10 cellular contexts compared by ENCODE assay signal in the genomic region with DNA sequence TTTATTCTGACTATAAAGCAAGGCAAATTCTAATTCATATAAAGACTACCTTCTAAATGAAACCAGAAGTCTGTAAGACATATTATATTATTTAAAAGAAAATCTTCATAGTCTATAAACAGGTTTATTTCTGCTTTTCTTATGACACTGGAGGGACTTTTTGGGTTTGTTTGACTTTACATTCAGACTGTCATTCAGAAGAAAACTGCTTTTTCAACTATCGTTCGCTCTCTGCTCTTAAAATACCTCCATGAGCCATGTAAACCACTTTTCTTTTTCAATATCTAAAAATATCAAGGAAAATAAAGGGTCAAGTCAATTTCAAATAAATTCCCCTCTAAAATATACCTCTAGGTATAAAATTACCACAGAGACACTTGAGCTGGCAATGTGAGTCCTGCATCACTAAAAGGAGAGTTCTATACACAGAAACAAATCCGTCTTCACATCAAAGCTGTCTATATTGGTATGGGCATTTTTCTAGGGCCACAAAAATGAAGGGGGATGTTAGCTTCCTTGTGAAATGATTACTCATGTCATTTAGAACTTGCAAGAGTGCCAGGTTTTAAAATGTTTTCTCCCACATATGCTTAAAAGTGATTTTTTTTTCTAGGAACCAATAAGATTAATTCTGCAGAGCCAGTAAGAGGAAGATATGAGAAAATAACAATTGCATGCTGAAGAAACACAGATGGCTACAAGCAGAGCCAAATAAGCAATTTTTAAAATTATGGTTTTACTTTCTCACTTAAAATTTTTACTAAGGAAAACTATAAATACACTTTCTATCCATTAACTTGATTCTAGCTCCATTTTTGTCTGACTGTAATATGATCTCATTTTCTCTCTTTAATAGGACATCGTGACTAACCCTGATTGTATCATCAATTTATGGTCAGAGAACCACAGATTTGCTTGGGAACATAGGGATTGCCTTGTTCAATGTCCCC.
A peak's percentile ranks its signal among the peaks of the same experiment; 100 is the strongest.
DNase-seq lines count a peak whose midpoint lies in the region; ATAC-seq and TF ChIP-seq lines count a peak whose summit lies in the region.
"Had no signal": no experiment of that assay in that cellular context is flagged by ENCODE, and none has a peak within 500 bp of the region (broad histone marks: within the 10 kb centered on the region; RNA-seq: fewer than 3 reads in every experiment).

No MANE protein-coding gene starts in this region.

- H3K4me2 ChIP-seq in H9 (ENCODE audit: insufficient read depth, insufficient read length, low read length): no peak overlapping the region

- TF ChIP-seq CTCF in CD8-positive, alpha-beta T cell (IDR thresholded peaks at IDR 0.05): no peak
- TF ChIP-seq CTCF in choroid plexus epithelial cell (conservative IDR thresholded peaks at IDR 0.05; ENCODE audit: low read depth, low read length): no peak
- TF ChIP-seq CTCF in H9 (conservative IDR thresholded peaks at IDR 0.05): no peak

- H4K5ac ChIP-seq in H9 (ENCODE audit: insufficient read length, low read depth, low read length): no peak overlapping the region

- no peak overlapping the region for H3K4me3 Mint-ChIP-seq in CD8-positive, alpha-beta T cell
- no peak overlapping the region for H3K4me3 Mint-ChIP-seq in H9
- H3K4me3 Mint-ChIP-seq: activated naive CD8-positive, alpha-beta T cell treated with anti-CD3 and anti-CD28 coated beads, Interleukin-2, amount 10 ng/mL, durations not matched to agents 7 days and 5 days had no signal

- no peak overlapping the region for H4K91ac ChIP-seq in H9 (ENCODE audit: insufficient read length, low read depth, low read length)

- H3K27me3 ChIP-seq in CD8-positive, alpha-beta T cell (ENCODE audit: insufficient read depth, low read length): no peaks in the 10 kb centered on the region
- H3K27me3 ChIP-seq in H9 (ENCODE audit: insufficient read depth, low read length): no peaks in the 10 kb centered on the region

- WGBS in H9 (ENCODE audit: extremely low coverage, insufficient read length, low lambda C conversion rate): no CpG with 5 or more reads among the region's 4 CpGs

- H2BK5ac ChIP-seq in H9 (ENCODE audit: insufficient read length, low read length): no peak overlapping the region

- H2AK5ac ChIP-seq in H9 (ENCODE audit: insufficient read length, low read length): no peak overlapping the region

- no peak overlapping the region for H4K8ac ChIP-seq in H9 (replicated peaks; ENCODE audit: insufficient read length, low read depth, low read length)

- peaks cover 71% of the 10 kb centered on the region for H3K36me3 Mint-ChIP-seq in CD8-positive, alpha-beta T cell
- H3K36me3 Mint-ChIP-seq in H9 (ENCODE audit: insufficient read depth in 1 of 3, low read depth in 3 of 3): peaks cover 0 to 7% (median 0%) of the 10 kb centered on the region in 3 experiments; a peak in 3 of 7 replicates

- intact Hi-C loops in CD8-positive, alpha-beta T cell (cut with DNase I, micrococcal nuclease): loop anchor here in 1 of 2 experiments (5.0 kb wide), 2 partner anchors 32 to 57 kb away; no protein-coding TSS in a partner anchor

- no peak overlapping the region for H3T11ph ChIP-seq in H9 (ENCODE audit: low read length)

- peak; percentile 63 for ATAC-seq in CD8-positive, alpha-beta T cell
- ATAC-seq in GM19455 (IDR thresholded peaks at IDR 0.05; ENCODE audit: unreplicated experiment) (peak; percentile 73), HG03342 (IDR thresholded peaks at IDR 0.05; ENCODE audit: unreplicated experiment) (peak; percentile 79)

- no peak overlapping the region for H2BK15ac ChIP-seq in H9 (ENCODE audit: low read depth, low read length)

- no peak overlapping the region for H2BK12ac ChIP-seq in H9 (ENCODE audit: insufficient read length, low read depth, low read length)

- H3K27ac ChIP-seq in CD8-positive, alpha-beta T cell (ENCODE audit: low read depth, low read length): no peak overlapping the region
- H3K27ac ChIP-seq in H9 (ENCODE audit: insufficient read length, low read depth, low read length): no peak overlapping the region

- no peak for DNase-seq in CD8-positive, alpha-beta T cell
- DNase-seq in choroid plexus epithelial cell (ENCODE audit: low read depth) (peak; percentile 60), DMS114 treated with DMSO at 0.1 percent for 48 hours (lab: John Stamatoyannopoulos, UW; ENCODE audit: unreplicated experiment) (no peak), H9 (no peak), foreskin melanocyte (no peak), C1 segment of cervical spinal cord (lab: John Stamatoyannopoulos, UW) (no peak)
- DNase-seq: activated naive CD8-positive, alpha-beta T cell treated with anti-CD3 and anti-CD28 coated beads, Interleukin-2, amount 10 ng/mL, durations not matched to agents 7 days and 5 days; DMS 273 treated with DMSO at 0.1 percent for 48 hours had no signal

- POLR2A ChIA-PET in CD8-positive, alpha-beta T cell (lab: Charles Lee): no interaction called here

- no peak overlapping the region for H3K23ac ChIP-seq in H9 (ENCODE audit: insufficient read length, low read depth, low read length)

- H3K4ac ChIP-seq in H9 (ENCODE audit: low read depth, low read length): no peak overlapping the region

- no peaks in the 10 kb centered on the region for H3K27me3 Mint-ChIP-seq in CD8-positive, alpha-beta T cell (ENCODE audit: low read depth)
- no peaks in the 10 kb centered on the region for H3K27me3 Mint-ChIP-seq in H9 (ENCODE audit: low read depth)
- H3K27me3 Mint-ChIP-seq: activated naive CD8-positive, alpha-beta T cell treated with anti-CD3 and anti-CD28 coated beads, Interleukin-2, amount 10 ng/mL, durations not matched to agents 7 days and 5 days had no signal

- no peak overlapping the region for H3K56ac ChIP-seq in H9 (ENCODE audit: insufficient read length, low read depth, low read length)

- H3K9ac ChIP-seq in H9 (ENCODE audit: extremely low read depth, insufficient read length, low read length): no peak overlapping the region

- CTCF ChIA-PET in CD8-positive, alpha-beta T cell (lab: Charles Lee): interaction anchor here (1.2 kb wide), 1 partner anchor 12 kb away, joined by 3 read pairs; no protein-coding TSS in a partner anchor

- H3K23me2 ChIP-seq in H9 (ENCODE audit: insufficient read length, low read depth, low read length, poor library complexity, severe bottlenecking): no peaks in the 10 kb centered on the region

- no peak overlapping the region for H2BK120ac ChIP-seq in H9 (ENCODE audit: low read depth, low read length, poor library complexity, severe bottlenecking)

- no peak overlapping the region for H3K14ac ChIP-seq in H9 (ENCODE audit: insufficient read depth, low read length)

- no peak overlapping the region for H3K4me3 ChIP-seq in CD8-positive, alpha-beta T cell (ENCODE audit: low read depth, low read length)
- H3K4me3 ChIP-seq in choroid plexus epithelial cell (ENCODE audit: low read depth, low read length): no peak overlapping the region

- no peak overlapping the region for H2BK20ac ChIP-seq in H9 (ENCODE audit: low read depth, low read length, poor library complexity, severe bottlenecking)

- H3K9me3 Mint-ChIP-seq in CD8-positive, alpha-beta T cell: no peaks in the 10 kb centered on the region
- H3K9me3 Mint-ChIP-seq in H9: no peaks in the 10 kb centered on the region

- H3K27ac Mint-ChIP-seq in CD8-positive, alpha-beta T cell: peak overlapping the region; percentile 18
- H3K27ac Mint-ChIP-seq in H9: no peak overlapping the region
- H3K27ac Mint-ChIP-seq: activated naive CD8-positive, alpha-beta T cell treated with anti-CD3 and anti-CD28 coated beads, Interleukin-2, amount 10 ng/mL, durations not matched to agents 7 days and 5 days had no signal

- H3K18ac ChIP-seq in H9 (ENCODE audit: insufficient read length, low read depth, low read length): no peak overlapping the region

- H4K20me1 ChIP-seq in H9 (ENCODE audit: control insufficient read depth, insufficient read depth, insufficient read length): no peaks in the 10 kb centered on the region

- no peaks in the 10 kb centered on the region for H3K79me2 ChIP-seq in H9 (ENCODE audit: insufficient read depth, low read length)

- H3K9me3 ChIP-seq in CD8-positive, alpha-beta T cell (ENCODE audit: low read length): no peaks in the 10 kb centered on the region
- H3K9me3 ChIP-seq in H9 (ENCODE audit: control insufficient read depth, low read depth, low read length): no peaks in the 10 kb centered on the region

- peaks cover 5% of the 10 kb centered on the region for H3K4me1 ChIP-seq in CD8-positive, alpha-beta T cell (ENCODE audit: insufficient read depth, low read length)
- no peaks in the 10 kb centered on the region for H3K4me1 ChIP-seq in H9 (ENCODE audit: insufficient read depth, low read length)

- H3K36me3 ChIP-seq in CD8-positive, alpha-beta T cell (ENCODE audit: insufficient read depth, low read length): peaks cover 3% of the 10 kb centered on the region

- peaks cover 27% of the 10 kb centered on the region for H3K4me1 Mint-ChIP-seq in CD8-positive, alpha-beta T cell (ENCODE audit: low read depth)
- 0 out of 4 replicates have a peak, but pooled peaks cover 0 to 3% of the 10 kb centered on the region in 2 experiments for H3K4me1 Mint-ChIP-seq in H9

- no peak overlapping the region for H2AFZ ChIP-seq in H9 (ENCODE audit: low read length)

- no peaks in the 10 kb centered on the region for H3K79me1 ChIP-seq in H9 (ENCODE audit: insufficient read depth, low read depth, low read length, poor library complexity, severe bottlenecking)
